8 cellular contexts compared by ENCODE assay signal in the genomic region with DNA sequence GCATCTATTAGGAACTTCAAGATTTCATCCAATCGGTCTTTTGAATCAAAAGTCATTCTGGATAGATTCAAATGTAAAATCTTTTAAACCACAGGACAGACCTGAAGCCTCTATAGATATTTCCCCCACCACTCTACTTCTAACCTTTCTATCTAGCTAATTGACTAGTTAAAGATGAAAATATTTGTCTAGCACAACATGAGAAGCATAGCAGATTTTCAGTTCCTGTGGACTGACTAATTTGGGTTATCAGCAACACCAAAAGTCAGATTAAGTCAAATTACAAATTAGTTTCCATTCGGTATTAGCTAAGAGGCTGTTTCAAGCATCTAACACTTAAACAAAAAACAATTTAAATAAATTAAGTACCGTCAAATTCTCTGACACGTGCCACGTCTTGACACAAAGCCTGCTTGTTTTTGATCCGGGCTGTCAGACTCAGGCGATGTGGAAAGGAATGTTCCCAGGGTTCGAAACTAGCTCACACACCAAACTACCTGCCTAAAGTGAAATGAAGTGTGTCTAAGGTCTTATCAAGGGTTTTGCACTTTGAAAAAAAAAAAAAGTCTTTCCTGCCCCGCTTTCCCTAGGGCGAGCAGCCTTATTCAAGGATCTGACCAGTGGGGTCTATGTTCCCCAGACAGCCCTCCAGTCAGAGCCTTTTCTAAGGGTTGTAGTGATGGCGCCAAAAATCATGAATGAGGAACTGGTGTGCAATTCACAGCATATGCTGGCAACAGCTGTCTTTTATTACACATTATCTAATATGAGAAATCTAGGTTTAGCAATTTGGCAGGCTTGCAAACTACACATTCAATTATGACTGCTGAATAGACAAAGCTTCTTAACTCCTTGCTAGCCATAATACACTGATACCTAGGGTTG. TPM values are rescaled to one million over a fixed set of nuclear protein-coding genes. Genes with fewer than 3 reads are reported as not detected.
DNase-seq lines count a peak whose midpoint lies in the region; ATAC-seq, FAIRE-seq and TF ChIP-seq lines count a peak whose summit lies in the region.

No MANE protein-coding gene starts in this region.

- FAIRE-seq in astrocyte (lab: Jason Lieb, UNC): no peak

- no peak overlapping the region for H3K27ac ChIP-seq in astrocyte (ENCODE audit: low read depth, low read length)

- no peaks in the 10 kb centered on the region for H4K20me1 ChIP-seq in astrocyte (ENCODE audit: insufficient read depth, low read length)

- no peaks in the 10 kb centered on the region for H3K36me3 ChIP-seq in astrocyte (ENCODE audit: insufficient read depth, low read length)

- H3K79me2 ChIP-seq in astrocyte (ENCODE audit: insufficient read depth, low read length): no peaks in the 10 kb centered on the region

- H2AFZ ChIP-seq in astrocyte (ENCODE audit: low read depth, low read length): no peak overlapping the region

- peaks cover 3% of the 10 kb centered on the region for H3K4me1 Mint-ChIP-seq in astrocyte (ENCODE audit: low read depth, unreplicated experiment)
- H3K4me1 Mint-ChIP-seq in stimulated activated naive B cell treated with anti-CD40 and anti-IgM and Interleukin-4, amounts not matched to agents 10 μg/mL and 1 μg/mL and 100 μg/mL, for 72 hours: peaks cover 43 to 69% of the 10 kb centered on the region in 2 donors

- no peak overlapping the region for H3K4me3 Mint-ChIP-seq in astrocyte (ENCODE audit: unreplicated experiment)
- H3K4me3 Mint-ChIP-seq in stimulated activated naive B cell treated with anti-CD40 and anti-IgM and Interleukin-4, amounts not matched to agents 10 μg/mL and 1 μg/mL and 100 μg/mL, for 72 hours: peak overlapping the region; percentile 88

- no peak overlapping the region for H3K4me3 ChIP-seq in astrocyte (ENCODE audit: insufficient read depth, low read depth, low read length)

- ATAC-seq in GM19372 (IDR thresholded peaks at IDR 0.05; ENCODE audit: low read depth, unreplicated experiment): peak; percentile 9
- ATAC-seq in stimulated activated naive B cell treated with anti-CD40 and anti-IgM and Interleukin-4, amounts not matched to agents 10 μg/mL and 1 μg/mL and 100 μg/mL, for 72 hours (replicated peaks): peak; percentile 13

- no peak overlapping the region for H3K4me2 ChIP-seq in astrocyte (ENCODE audit: low read length)

- no peak for TF ChIP-seq CTCF in astrocyte (IDR thresholded peaks at IDR 0.05; ENCODE audit: insufficient read depth, low read depth, low read length)
- TF ChIP-seq CTCF in GM13977 (IDR thresholded peaks at IDR 0.05; ENCODE audit: extremely low read depth, insufficient read depth, missing control alignments): no peak

- no peaks in the 10 kb centered on the region for H3K4me1 ChIP-seq in astrocyte (ENCODE audit: insufficient read depth, low read length)

- H3K27me3 Mint-ChIP-seq in astrocyte (ENCODE audit: low read depth, unreplicated experiment): no peaks in the 10 kb centered on the region
- H3K27me3 Mint-ChIP-seq in stimulated activated naive B cell treated with anti-CD40 and anti-IgM and Interleukin-4, amounts not matched to agents 10 μg/mL and 1 μg/mL and 100 μg/mL, for 72 hours: no peaks in the 10 kb centered on the region

- no peak overlapping the region for H3K9ac ChIP-seq in astrocyte (ENCODE audit: low read length)

- DNase-seq in AG20443 (ENCODE audit: low spot score) (peak; percentile 42), HS-5 (ENCODE audit: low read depth) (peak; percentile 11), astrocyte (ENCODE audit: low read depth) (peak; percentile 10), GM13977 (ENCODE audit: low spot score) (no peak), GM19238 (ENCODE audit: insufficient read length, low spot score) (no peak), NCI-H510A (lab: John Stamatoyannopoulos, UW) (no peak)
- DNase-seq in stimulated activated naive B cell treated with anti-CD40 and anti-IgM and Interleukin-4, amounts not matched to agents 10 μg/mL and 1 μg/mL and 100 μg/mL, for 72 hours: no peak

- H3K36me3 Mint-ChIP-seq in astrocyte (ENCODE audit: low read depth, unreplicated experiment): no peaks in the 10 kb centered on the region
- H3K36me3 Mint-ChIP-seq in stimulated activated naive B cell treated with anti-CD40 and anti-IgM and Interleukin-4, amounts not matched to agents 10 μg/mL and 1 μg/mL and 100 μg/mL, for 72 hours: peaks cover 62 to 77% of the 10 kb centered on the region in 2 donors

- no peaks in the 10 kb centered on the region for H3K9me3 Mint-ChIP-seq in astrocyte (ENCODE audit: unreplicated experiment)
- H3K9me3 Mint-ChIP-seq in stimulated activated naive B cell treated with anti-CD40 and anti-IgM and Interleukin-4, amounts not matched to agents 10 μg/mL and 1 μg/mL and 100 μg/mL, for 72 hours: no peaks in the 10 kb centered on the region

- H3K27ac Mint-ChIP-seq in astrocyte (ENCODE audit: unreplicated experiment): no peak overlapping the region
- H3K27ac Mint-ChIP-seq in stimulated activated naive B cell treated with anti-CD40 and anti-IgM and Interleukin-4, amounts not matched to agents 10 μg/mL and 1 μg/mL and 100 μg/mL, for 72 hours: peak overlapping the region; percentile 92

- no peaks in the 10 kb centered on the region for H3K9me3 ChIP-seq in astrocyte (ENCODE audit: insufficient read depth, low read depth, low read length)

- in situ Hi-C loops in GM13977 (cut with MboI; ENCODE audit: low pct_unique_long_range_greater_than_20kb, low sequenced_read_pairs, unreplicated experiment): loop anchor here (25.0 kb wide), 1 partner anchor 102 kb away; a partner anchor contains a TSS

- H3K27me3 ChIP-seq in astrocyte (ENCODE audit: insufficient read depth, low read length): no peaks in the 10 kb centered on the region

RNA-seq across cellular contexts. Expression of a gene that starts 4.7 kb away (rescaled TPM):
- 0.12 and 0.16 TPM in 2 replicates for total RNA-seq in astrocyte

Comparison
In these comparisons a context has a peak if more than half of its experiments do, and no peak if none do; other contexts are left out.
1. DNase-seq: peak in AG20443 (single experiment), HS-5 (single experiment) and astrocyte (single experiment); none in stimulated activated naive B cell treated with anti-CD40 and anti-IgM and Interleukin-4, amounts not matched to agents 10 μg/mL and 1 μg/mL and 100 μg/mL, for 72 hours (single experiment), GM13977 (single experiment), GM19238 (single experiment) and NCI-H510A (single experiment).